ENCODE assay signal across 8 cellular contexts in genomic region chr6:138287144-138287955, GRCh38.
DNase-seq lines count a peak whose midpoint lies in the region; ATAC-seq and TF ChIP-seq lines count a peak whose summit lies in the region.

No MANE protein-coding gene starts in this region.

- peak; percentile 79 for TF ChIP-seq CTCF in GM10248 (IDR thresholded peaks at IDR 0.05; ENCODE audit: control extremely low read depth, extremely low read depth, low read depth, missing control alignments)

- DNase-seq in GM10248 (ENCODE audit: extremely low spot score) (peak; percentile 63), NCI-H526 treated with DMSO at 0.1 percent for 48 hours (lab: John Stamatoyannopoulos, UW) (peak; percentile 58), head of caudate nucleus (peak in 28 of 42 donors; percentile 18 to 75 (median 46)), amygdala (lab: John Stamatoyannopoulos, UW) (no peak)
- peak; percentile 58 for DNase-seq in activated T-cell treated with anti-CD3 and anti-CD28 coated beads, Interleukin-2, amount 50 U/mL, for 24 hours
- DNase-seq in stimulated activated CD4-positive, alpha-beta T cell treated with anti-CD3 and anti-CD28 coated beads, Interleukin-1b, Interleukin-23, amount 100 ng/mL, for 48 hours = peak; percentile 38

- CTCF ChIA-PET in GM10248 (lab: Yijun Ruan, JAX) = interaction anchor here (0.7 to 7.4 kb wide), 19 partner anchors 8 to 284 kb away, joined by 3 to 105 read pairs (median 4); no protein-coding TSS in a partner anchor

- no peak overlapping the region for H3K4me3 Mint-ChIP-seq in activated T-cell treated with anti-CD3 and anti-CD28 coated beads, Interleukin-2, amount 50 U/mL, for 24 hours

- no peaks in the 10 kb centered on the region for H3K9me3 Mint-ChIP-seq in activated T-cell treated with anti-CD3 and anti-CD28 coated beads, Interleukin-2, amount 50 U/mL, for 24 hours

- no peak overlapping the region for H3K27ac Mint-ChIP-seq in activated T-cell treated with anti-CD3 and anti-CD28 coated beads, Interleukin-2, amount 50 U/mL, for 24 hours

- H3K36me3 Mint-ChIP-seq in activated T-cell treated with anti-CD3 and anti-CD28 coated beads, Interleukin-2, amount 50 U/mL, for 24 hours (ENCODE audit: low read depth) = no peaks in the 10 kb centered on the region

- POLR2A ChIA-PET in GM10248 (lab: Yijun Ruan, JAX) = no interaction called here

- peaks cover 2% of the 10 kb centered on the region for H3K4me1 Mint-ChIP-seq in activated T-cell treated with anti-CD3 and anti-CD28 coated beads, Interleukin-2, amount 50 U/mL, for 24 hours (ENCODE audit: low read depth)

- no peaks in the 10 kb centered on the region for H3K27me3 Mint-ChIP-seq in activated T-cell treated with anti-CD3 and anti-CD28 coated beads, Interleukin-2, amount 50 U/mL, for 24 hours

- ATAC-seq in HG02678 (IDR thresholded peaks at IDR 0.05; ENCODE audit: unreplicated experiment) = peak; percentile 68
- no peak for ATAC-seq in GM19324 (IDR thresholded peaks at IDR 0.05; ENCODE audit: low FRiP score, unreplicated experiment)

- intact Hi-C loops in head of caudate nucleus (cut with DNase I) = no loop called here

Comparison
In these comparisons a context has a peak if more than half of its experiments do, and no peak if none do; other contexts are left out.
1. DNase-seq: peak in GM10248 (single experiment), NCI-H526 treated with DMSO at 0.1 percent for 48 hours (single experiment), activated T-cell treated with anti-CD3 and anti-CD28 coated beads, Interleukin-2, amount 50 U/mL, for 24 hours (single experiment), head of caudate nucleus (28 of 42) and stimulated activated CD4-positive, alpha-beta T cell treated with anti-CD3 and anti-CD28 coated beads, Interleukin-1b, Interleukin-23, amount 100 ng/mL, for 48 hours (single experiment); none in amygdala (0 of 56).